ENCODE assay signal across 8 cellular contexts in genomic region chr15:91022832-91023129, GRCh38. TPM values are rescaled to one million over a fixed set of nuclear protein-coding genes. Genes with fewer than 3 reads are reported as not detected.
DNase-seq lines count a peak whose midpoint lies in the region; ATAC-seq and TF ChIP-seq lines count a peak whose summit lies in the region.

No MANE protein-coding gene starts in this region.

- H3K9me3 ChIP-seq in SK-N-SH = no peaks in the 10 kb centered on the region
- H3K9me3 ChIP-seq in iPS-18c (ENCODE audit: control insufficient read depth, insufficient read depth, low read length) = no peaks in the 10 kb centered on the region

- CTCF ChIA-PET in SK-N-SH (lab: Yijun Ruan, JAX) (interaction anchor here (0.6 to 4.3 kb wide), 4 partner anchors 66 to 249 kb away, joined by 3 to 22 read pairs (median 5); partner anchors contain the start of genes HDDC3 and UNC45A), WTC11 (lab: Charles Lee) (interaction anchor here (0.6 to 3.7 kb wide), 8 partner anchors 11 to 359 kb away, joined by 3 to 37 read pairs (median 6); partner anchors contain the start of gene HDDC3)

- ATAC-seq in SK-N-SH treated with all-trans-retinoic acid at 6 μM for 48 hours (no peak), WTC11 (no peak), HG03095 (IDR thresholded peaks at IDR 0.05; ENCODE audit: unreplicated experiment) (no peak), HG03045 (IDR thresholded peaks at IDR 0.05; ENCODE audit: unreplicated experiment) (no peak)

- H3K27ac ChIP-seq in SK-N-SH (ENCODE audit: low read depth in 2 of 2, low read length in 1 of 2) (peak overlapping the region; percentile 67 to 83; a peak in 3 of 4 replicates), substantia nigra (ENCODE audit: low read depth, low read length, poor library complexity, severe bottlenecking) (peak overlapping the region; percentile 66)

- no peaks in the 10 kb centered on the region for H3K9me3 Mint-ChIP-seq in WTC11

- H3K4me1 ChIP-seq in SK-N-SH (ENCODE audit: control insufficient read depth in 1 of 2, insufficient read depth in 2 of 2, low read depth in 1 of 2, low read length in 1 of 2) = peaks cover 4 to 10% of the 10 kb centered on the region in 2 experiments; a peak in 3 of 4 replicates

- H3K4me3 Mint-ChIP-seq in WTC11 = peak overlapping the region; percentile 88

- peaks cover 5% of the 10 kb centered on the region for H3F3A ChIP-seq in SK-N-SH (replicated peaks; ENCODE audit: insufficient read depth)

- H3K79me2 ChIP-seq in SK-N-SH (ENCODE audit: insufficient read depth) = peaks cover 49% of the 10 kb centered on the region

- TF ChIP-seq EP300 in SK-N-SH (IDR thresholded peaks at IDR 0.05; ENCODE audit: borderline replicate concordance in 1 of 2, low read depth in 1 of 2, low read length in 1 of 2) = no peak

- H3K9ac ChIP-seq in SK-N-SH = peak overlapping the region; percentile 81

- H3K4me1 Mint-ChIP-seq in WTC11 = peaks cover 11% of the 10 kb centered on the region

- no peaks in the 10 kb centered on the region for H3K36me3 Mint-ChIP-seq in WTC11

- H4K20me1 ChIP-seq in SK-N-SH (ENCODE audit: insufficient read depth) = no peaks in the 10 kb centered on the region

- H3K4me3 ChIP-seq in SK-N-SH (ENCODE audit: low read depth in 2 of 2, low read length in 1 of 2) (peak overlapping the region; percentile 88 to 97), iPS-18c (ENCODE audit: insufficient read depth, low read depth, low read length) (peak overlapping the region; percentile 94)

- peak overlapping the region; percentile 98 for H2AFZ ChIP-seq in SK-N-SH (ENCODE audit: low read depth)

- no peaks in the 10 kb centered on the region for H3K9me2 ChIP-seq in SK-N-SH

- no peak for DNase-seq in SK-N-SH
- DNase-seq in WTC11 (ENCODE audit: low spot score) = no peak
- DNase-seq in substantia nigra (lab: John Stamatoyannopoulos, UW) = no peak
- no peak for DNase-seq in GM19240 (ENCODE audit: insufficient read length, low spot score)

- no peaks in the 10 kb centered on the region for H3K27me3 ChIP-seq in SK-N-SH (ENCODE audit: insufficient read depth)

- WGBS in SK-N-SH (ENCODE audit: low lambda C conversion rate) = 11% methylated on average over 1 of the region's 1 CpG

- H3K4me2 ChIP-seq in SK-N-SH = peak overlapping the region; percentile 93

- no peak for TF ChIP-seq RAD21 in SK-N-SH (IDR thresholded peaks at IDR 0.05; ENCODE audit: low read length)

- TF ChIP-seq CTCF in SK-N-SH (IDR thresholded peaks at IDR 0.05) (no peak), WTC11 (IDR thresholded peaks at IDR 0.05) (no peak)

- H3K27ac Mint-ChIP-seq in WTC11 = no peak overlapping the region

- no peaks in the 10 kb centered on the region for H3K27me3 Mint-ChIP-seq in WTC11 (ENCODE audit: low read depth)

- peaks cover 4% of the 10 kb centered on the region in 2 experiments for H3K36me3 ChIP-seq in SK-N-SH (replicated peaks in 1 of 2; ENCODE audit: control insufficient read depth in 1 of 2, insufficient read depth in 2 of 2, low read length in 1 of 2)

- POLR2A ChIA-PET in SK-N-SH (lab: Yijun Ruan, JAX) (interaction anchor here (0.6 to 1.7 kb wide), 4 partner anchors 27 to 242 kb away, joined by 3 to 7 read pairs (median 4); no protein-coding TSS in a partner anchor), WTC11 (lab: Charles Lee) (interaction anchor here (0.6 to 1.3 kb wide), 2 partner anchors 10 to 247 kb away, joined by 3 to 5 read pairs; no protein-coding TSS in a partner anchor)

TF ChIP-seq in SK-N-SH, 30 proteins besides CTCF, POLR2A, EP300 and RAD21:
- TF ChIP-seq EZH2phosphoT487 (IDR thresholded peaks at IDR 0.05; ENCODE audit: borderline replicate concordance, low read depth) = no peak
- no peak for TF ChIP-seq PBX3 (IDR thresholded peaks at IDR 0.05)
- TF ChIP-seq MAX (IDR thresholded peaks at IDR 0.05; ENCODE audit: low read depth) = no peak
- TF ChIP-seq RCOR1 (IDR thresholded peaks at IDR 0.05; ENCODE audit: low read length) = 0 out of 2 replicates have a peak, but pooled peaks have one; percentile 1
- no peak for TF ChIP-seq CHD2 (IDR thresholded peaks at IDR 0.05; ENCODE audit: low read length, partially characterized antibody)

TF ChIP-seq in SK-N-SH treated with all-trans-retinoic acid at 6 μM for 48 hours, 23 proteins besides CTCF, POLR2A, EP300 and RAD21 (continues in another document):
- TF ChIP-seq GLIS3 (CRISPR knock-in tag; IDR thresholded peaks at IDR 0.05) = no peak
- TF ChIP-seq CSRNP3 (CRISPR knock-in tag; IDR thresholded peaks at IDR 0.05) = no peak
- TF ChIP-seq ZFP30 (CRISPR knock-in tag; IDR thresholded peaks at IDR 0.05) = no peak
- TF ChIP-seq ISL1 (CRISPR knock-in tag; IDR thresholded peaks at IDR 0.05) = no peak

TF ChIP-seq in WTC11, 78 proteins besides CTCF, POLR2A, EP300 and RAD21 (continues in another document):
- TF ChIP-seq EMX1 (CRISPR knock-in tag; IDR thresholded peaks at IDR 0.05) (no peak), OVOL2 (CRISPR knock-in tag; IDR thresholded peaks at IDR 0.05; ENCODE audit: borderline replicate concordance) (no peak), RORB (CRISPR knock-in tag; IDR thresholded peaks at IDR 0.05) (no peak), SMAD3 (CRISPR knock-in tag; IDR thresholded peaks at IDR 0.05; ENCODE audit: borderline replicate concordance) (no peak), E2F1 (CRISPR knock-in tag; IDR thresholded peaks at IDR 0.05) (no peak), TP53 (CRISPR knock-in tag; IDR thresholded peaks at IDR 0.05) (no peak), NR3C1 (CRISPR knock-in tag; conservative IDR thresholded peaks at IDR 0.05; ENCODE audit: low read depth) (no peak), PRDM15 (CRISPR knock-in tag; IDR thresholded peaks at IDR 0.05) (no peak), SOX15 (CRISPR knock-in tag; IDR thresholded peaks at IDR 0.05) (no peak), FOXP4 (CRISPR knock-in tag; IDR thresholded peaks at IDR 0.05) (no peak), NR1H2 (CRISPR knock-in tag; IDR thresholded peaks at IDR 0.05) (no peak), GABPB1 (CRISPR knock-in tag; IDR thresholded peaks at IDR 0.05) (no peak), ZNF138 (CRISPR knock-in tag; conservative IDR thresholded peaks at IDR 0.05) (no peak), JUN (CRISPR knock-in tag; IDR thresholded peaks at IDR 0.05) (no peak)

RNA-seq across cellular contexts. Expression of gene VPS33B, which starts 0.4 kb away (rescaled TPM):
- 16.6 and 25.3 TPM in 2 replicates for polyA plus RNA-seq in SK-N-SH (2012; rRNA removed)
- 9.9 and 12.4 TPM in 2 replicates for polyA plus RNA-seq in SK-N-SH (2012; cell fraction: cytosol; rRNA removed)
- 63.5 and 71.2 TPM in 2 replicates for polyA plus RNA-seq in SK-N-SH (2012; cell fraction: nucleus; rRNA removed)
- 18.1 to 21.1 TPM (median 20.7 TPM) in 3 replicates for total RNA-seq in WTC11 (2021)

RNA-seq across cellular contexts. Expression of gene PRC1, which starts 28.4 kb away (rescaled TPM):
- 125 and 132 TPM in 2 replicates for polyA plus RNA-seq in SK-N-SH (2012; rRNA removed)
- polyA plus RNA-seq in SK-N-SH (2012; cell fraction: cytosol; rRNA removed) = 95.7 and 109 TPM in 2 replicates
- polyA plus RNA-seq in SK-N-SH (2012; cell fraction: nucleus; rRNA removed) = 120 and 176 TPM in 2 replicates
- total RNA-seq in WTC11 (2021) = 114 to 130 TPM (median 121 TPM) in 3 replicates
